ENCODE assay signal across 8 cellular contexts in genomic region chrX:115642895-115643530, GRCh38.
DNase-seq lines count a peak whose midpoint lies in the region; ATAC-seq and TF ChIP-seq lines count a peak whose summit lies in the region.

No MANE protein-coding gene starts in this region.

- H3K27ac Mint-ChIP-seq in effector memory CD8-positive, alpha-beta T cell: no peak overlapping the region

- H3K27me3 ChIP-seq in heart left ventricle (peaks cover 0 to 18% (median 0%) of the 10 kb centered on the region in 9 donors), right cardiac atrium (ENCODE audit: control insufficient read depth, insufficient read depth) (no peaks in the 10 kb centered on the region)

- no peaks in the 10 kb centered on the region for H3K36me3 Mint-ChIP-seq in effector memory CD8-positive, alpha-beta T cell (ENCODE audit: insufficient read depth)

- ATAC-seq in heart left ventricle (no peak), right cardiac atrium (no peak), GM21737 (IDR thresholded peaks at IDR 0.05; ENCODE audit: unreplicated experiment) (no peak), HG03045 (IDR thresholded peaks at IDR 0.05; ENCODE audit: unreplicated experiment) (no peak)
- no peak for ATAC-seq in effector memory CD8-positive, alpha-beta T cell (replicated peaks)

- H3K4me3 Mint-ChIP-seq in effector memory CD8-positive, alpha-beta T cell: no peak overlapping the region

- intact Hi-C loops in heart left ventricle (cut with DNase I) (loop anchor here in 9 of 10 donors (1.0 to 10.0 kb wide), 5 partner anchors 81 to 313 kb away; partner anchors contain the start of gene PLS3 (in 3 of the 9)), right cardiac atrium (cut with DNase I) (loop anchor here (5.0 to 10.0 kb wide), 3 partner anchors 68 to 318 kb away; no protein-coding TSS in a partner anchor)

- peaks cover 0 to 96% (median 31%) of the 10 kb centered on the region in 9 donors for H3K36me3 ChIP-seq in heart left ventricle
- 0 out of 2 replicates have a peak, but pooled peaks cover 7% of the 10 kb centered on the region for H3K36me3 ChIP-seq in SK-N-MC (ENCODE audit: insufficient read depth, low read length)

- no peak for TF ChIP-seq POLR2A in heart left ventricle (IDR thresholded peaks at IDR 0.05)

- 24 to 41% (median 28%) methylated on average over 5 of the region's 5 CpGs for WGBS in heart left ventricle, 4 donors
- 29% methylated on average over 5 of the region's 5 CpGs for WGBS in right cardiac atrium

- H3K9ac ChIP-seq in SK-N-MC (ENCODE audit: insufficient read length): peak overlapping the region; percentile 53

- H3K9me3 ChIP-seq in heart left ventricle (no peaks in the 10 kb centered on the region), right cardiac atrium (ENCODE audit: control insufficient read depth, low read length) (no peaks in the 10 kb centered on the region), SK-N-MC (ENCODE audit: low read depth, low read length) (no peaks in the 10 kb centered on the region)

- H3K4me3 ChIP-seq in heart left ventricle (no peak overlapping the region), right cardiac atrium (ENCODE audit: low read length) (no peak overlapping the region), SK-N-MC (0 out of 2 replicates have a peak overlapping the region, but pooled peaks have one; percentile 38)
- H3K4me3 ChIP-seq in Jurkat, Clone E6-1 (ENCODE audit: low read length): no peak overlapping the region

- DNase-seq in heart left ventricle (peak in 1 of 5 donors; percentile 15), right cardiac atrium (no peak), SK-N-MC (ENCODE audit: low read depth, low spot score) (peak; percentile 80), mucosa of gallbladder (ENCODE audit: low spot score) (peak; percentile 45)
- peak; percentile 30 for DNase-seq in Jurkat, Clone E6-1 (ENCODE audit: low read depth, low spot score)
- peak in 2 of 3 experiments; percentile 1 for DNase-seq in effector memory CD8-positive, alpha-beta T cell

- H3K27me3 Mint-ChIP-seq in effector memory CD8-positive, alpha-beta T cell: no peaks in the 10 kb centered on the region

- H3K27ac ChIP-seq in heart left ventricle (peak overlapping the region in 9 of 12 donors; percentile 2 to 59 (median 46)), right cardiac atrium (ENCODE audit: low read length) (no peak overlapping the region), SK-N-MC (peak overlapping the region; percentile 73; the same call in 1 of the 2 replicates)

- no peaks in the 10 kb centered on the region for H3K4me1 Mint-ChIP-seq in effector memory CD8-positive, alpha-beta T cell (ENCODE audit: low read depth in 2 of 2)

- H3K4me1 ChIP-seq in heart left ventricle (peaks cover 0 to 12% (median 2%) of the 10 kb centered on the region in 12 donors), right cardiac atrium (ENCODE audit: control insufficient read depth, insufficient read depth, low read length) (peaks cover 2% of the 10 kb centered on the region)

- TF ChIP-seq CTCF in heart left ventricle (IDR thresholded peaks at IDR 0.05): peak; percentile 80 to 99 (median 88)

- H3K9me3 Mint-ChIP-seq in effector memory CD8-positive, alpha-beta T cell: no peaks in the 10 kb centered on the region

Comparison
In these comparisons a context has a peak if more than half of its experiments do, and no peak if none do; other contexts are left out.
1. DNase-seq: peak in Jurkat, Clone E6-1 (single experiment), SK-N-MC (single experiment), effector memory CD8-positive, alpha-beta T cell (2 of 3) and mucosa of gallbladder (single experiment); none in right cardiac atrium (0 of 3).